21 cellular contexts compared by ENCODE assay signal in genomic region chr7:78148166-78148894, GRCh38.
"Had no signal": no experiment of that assay in that cellular context is flagged by ENCODE, and none has a peak within 500 bp of the region (broad histone marks: within the 10 kb centered on the region; RNA-seq: fewer than 3 reads in every experiment).

No MANE protein-coding gene starts in this region.

- H3K36me3 Mint-ChIP-seq: activated naive CD8-positive, alpha-beta T cell treated with anti-CD3 and anti-CD28 coated beads for 36 hours; immature natural killer cell had no signal

- H3K4me3 ChIP-seq: colonic mucosa, right atrium auricular region, tibial artery had no signal

- DNase-seq: activated B cell treated with CpG ODN at 0.5 μM for 24 hours; activated CD4-positive, alpha-beta T cell treated with anti-CD3 and anti-CD28 coated beads for 48 hours; activated CD8-positive, alpha-beta T cell treated with anti-CD3 and anti-CD28 coated beads for 36 hours; activated naive CD4-positive, alpha-beta T cell; activated naive CD8-positive, alpha-beta T cell treated with anti-CD3 and anti-CD28 coated beads for 36 hours; activated T-cell treated with anti-CD3 and anti-CD28 coated beads, Interleukin-2, amount 50 U/mL, for 1 hour; brain microvascular endothelial cell; colonic mucosa; endodermal cell; immature natural killer cell; kidney glomerular epithelial cell; left ventricle myocardium superior; stimulated activated CD4-positive, alpha-beta T cell treated with anti-CD3 and anti-CD28 coated beads, Interleukin-2, amount 100 ng/mL, for 24 hours; stimulated activated naive CD4-positive, alpha-beta T cell treated with Interleukin-2 at 50 U/mL for 16 hours; substantia nigra; tibial artery had no signal

- H3K27ac ChIP-seq: brain microvascular endothelial cell, colonic mucosa, epithelial cell of prostate, right atrium auricular region had no signal

- H3K27me3 ChIP-seq: brain microvascular endothelial cell, colonic mucosa, right atrium auricular region, tibial artery had no signal

- H3K27ac Mint-ChIP-seq: activated B cell treated with CpG ODN at 0.5 μM for 24 hours; activated CD8-positive, alpha-beta T cell treated with anti-CD3 and anti-CD28 coated beads for 36 hours; activated naive CD8-positive, alpha-beta T cell treated with anti-CD3 and anti-CD28 coated beads for 36 hours; activated T-helper 17 cell treated with anti-CD3 and anti-CD28 coated beads, Interleukin-2, amount 50 U/mL, for 72 hours; endodermal cell; immature natural killer cell; progenitor cell of endocrine pancreas had no signal

- H3K9me3 ChIP-seq: colonic mucosa, right atrium auricular region, tibial artery had no signal

- H3K4me3 Mint-ChIP-seq: activated B cell treated with CpG ODN at 0.5 μM for 24 hours; activated CD8-positive, alpha-beta T cell treated with anti-CD3 and anti-CD28 coated beads for 36 hours; activated naive CD8-positive, alpha-beta T cell treated with anti-CD3 and anti-CD28 coated beads for 36 hours; activated T-helper 17 cell treated with anti-CD3 and anti-CD28 coated beads, Interleukin-2, amount 50 U/mL, for 72 hours; central memory CD8-positive, alpha-beta T cell; endodermal cell; immature natural killer cell had no signal

- H3K36me3 ChIP-seq: brain microvascular endothelial cell, colonic mucosa, right atrium auricular region, tibial artery had no signal

- H3K4me1 Mint-ChIP-seq: activated B cell treated with CpG ODN at 0.5 μM for 24 hours; activated naive CD8-positive, alpha-beta T cell treated with anti-CD3 and anti-CD28 coated beads for 36 hours; activated T-helper 17 cell treated with anti-CD3 and anti-CD28 coated beads, Interleukin-2, amount 50 U/mL, for 72 hours; central memory CD8-positive, alpha-beta T cell; immature natural killer cell had no signal

- H3K4me1 ChIP-seq: colonic mucosa, right atrium auricular region had no signal

- ATAC-seq: activated CD8-positive, alpha-beta T cell treated with anti-CD3 and anti-CD28 coated beads for 36 hours; activated T-helper 17 cell treated with anti-CD3 and anti-CD28 coated beads, Interleukin-2, amount 50 U/mL, for 72 hours; left ventricle myocardium superior had no signal

- H3K9me3 Mint-ChIP-seq: activated B cell treated with CpG ODN at 0.5 μM for 24 hours; activated CD8-positive, alpha-beta T cell treated with anti-CD3 and anti-CD28 coated beads for 36 hours; activated naive CD8-positive, alpha-beta T cell treated with anti-CD3 and anti-CD28 coated beads for 36 hours; activated T-helper 17 cell treated with anti-CD3 and anti-CD28 coated beads, Interleukin-2, amount 50 U/mL, for 72 hours; central memory CD8-positive, alpha-beta T cell; endodermal cell had no signal
